8 cellular contexts compared by ENCODE assay signal in genomic region chr5:176388341-176389113, GRCh38. TPM values are rescaled to one million over a fixed set of nuclear protein-coding genes. Genes with fewer than 3 reads are reported as not detected.
DNase-seq lines count a peak whose midpoint lies in the region; ATAC-seq, FAIRE-seq and TF ChIP-seq lines count a peak whose summit lies in the region.

A gene with protein sequence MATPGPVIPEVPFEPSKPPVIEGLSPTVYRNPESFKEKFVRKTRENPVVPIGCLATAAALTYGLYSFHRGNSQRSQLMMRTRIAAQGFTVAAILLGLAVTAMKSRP (plus strand): TSS chr5:176388751. CDS start chr5:176388820, 69 bp downstream.
A gene with protein sequence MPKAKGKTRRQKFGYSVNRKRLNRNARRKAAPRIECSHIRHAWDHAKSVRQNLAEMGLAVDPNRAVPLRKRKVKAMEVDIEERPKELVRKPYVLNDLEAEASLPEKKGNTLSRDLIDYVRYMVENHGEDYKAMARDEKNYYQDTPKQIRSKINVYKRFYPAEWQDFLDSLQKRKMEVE (minus strand): TSS chr5:176388598. CDS start chr5:176388539, 59 bp downstream.

- H3K27me3 ChIP-seq in bronchial epithelial cell (ENCODE audit: control insufficient read depth, insufficient read depth, low read length), result no peaks in the 10 kb centered on the region
- H3K27me3 ChIP-seq in smooth muscle cell (ENCODE audit: low read depth), result no peaks in the 10 kb centered on the region

- H3K4me1 ChIP-seq in smooth muscle cell (ENCODE audit: low read depth), result peaks cover 14% of the 10 kb centered on the region

- WGBS in smooth muscle cell (ENCODE audit: low lambda C conversion rate), result under 1% methylated on average over 58 of the region's 59 CpGs

- peaks cover 27% of the 10 kb centered on the region for H3K36me3 ChIP-seq in bronchial epithelial cell (ENCODE audit: control insufficient read depth, insufficient read depth, low read length)
- peaks cover 4% of the 10 kb centered on the region for H3K36me3 ChIP-seq in smooth muscle cell (ENCODE audit: low read depth)

- peak within 1 kb of the TSS; percentile 78 for H3K9ac ChIP-seq in smooth muscle cell (ENCODE audit: low read depth)

- ATAC-seq in GM18907 (IDR thresholded peaks at IDR 0.05; ENCODE audit: unreplicated experiment), result peak; percentile 92
- ATAC-seq in HG03159 (IDR thresholded peaks at IDR 0.05; ENCODE audit: unreplicated experiment), result peak; percentile 89

- DNase-seq in AG04449 (ENCODE audit: low read depth, low spot score) (peak; percentile 92), NCI-H2227 treated with DMSO at 0.1 percent for 48 hours (lab: John Stamatoyannopoulos, UW) (peak; percentile 96), bronchial epithelial cell (ENCODE audit: low read depth) (peak; percentile 97), iPS-NIHi7 (ENCODE audit: extremely low spot score) (peak; percentile 96), smooth muscle cell (lab: John Stamatoyannopoulos, UW; ENCODE audit: unreplicated experiment) (peak; percentile 94)

- H3K9me3 ChIP-seq in smooth muscle cell (replicated peaks; ENCODE audit: low read depth), result no peaks in the 10 kb centered on the region

- peak within 1 kb of the TSS; percentile 99 for H3K4me2 ChIP-seq in smooth muscle cell

- H3F3A ChIP-seq in smooth muscle cell (ENCODE audit: low read depth), result no peaks in the 10 kb centered on the region

- H3K4me3 ChIP-seq in AG04449 (ENCODE audit: low read depth, low read length) (peak within 1 kb of the TSS; percentile 95), WI38 (ENCODE audit: low read depth, low read length) (peak within 1 kb of the TSS; percentile 84), bronchial epithelial cell (ENCODE audit: low read depth, low read length) (peak within 1 kb of the TSS; percentile 93), smooth muscle cell (peak within 1 kb of the TSS; percentile 64)

- POLR2A ChIA-PET in AG04449 (lab: Yijun Ruan, JAX), result interaction anchor here (0.6 to 1.0 kb wide), 4 partner anchors 12 to 149 kb away, joined by 3 to 4 read pairs (median 4); partner anchors contain the start of gene RNF44

- CTCF ChIA-PET in AG04449 (lab: Yijun Ruan, JAX), result interaction anchor here (1.1 to 2.2 kb wide), 2 partner anchors 20 to 28 kb away, joined by 4 to 7 read pairs; partner anchors contain the start of gene CLTB

- H3K27ac ChIP-seq in smooth muscle cell (ENCODE audit: low read depth), result peak within 1 kb of the TSS; percentile 81

- no peak for TF ChIP-seq CTCF in AG04449 (IDR thresholded peaks at IDR 0.05; ENCODE audit: insufficient read depth, low read length, missing control alignments)
- no peak for TF ChIP-seq CTCF in WI38 (IDR thresholded peaks at IDR 0.05; ENCODE audit: low read depth, low read length)
- TF ChIP-seq CTCF in bronchial epithelial cell (IDR thresholded peaks at IDR 0.05; ENCODE audit: insufficient read depth, low read length, severe bottlenecking), result no peak
- no peak for TF ChIP-seq CTCF in smooth muscle cell (IDR thresholded peaks at IDR 0.05; ENCODE audit: borderline replicate concordance, insufficient read depth, poor library complexity, severe bottlenecking)

- H4K20me1 ChIP-seq in smooth muscle cell (ENCODE audit: low read depth), result no peaks in the 10 kb centered on the region

- H2AFZ ChIP-seq in smooth muscle cell (ENCODE audit: low read depth), result no peak within 1 kb of the TSS

- peaks cover 29% of the 10 kb centered on the region for H3K79me2 ChIP-seq in smooth muscle cell (ENCODE audit: low read depth)

- peak; percentile 82 for FAIRE-seq in bronchial epithelial cell (lab: Jason Lieb, UNC)

RNA-seq across cellular contexts. Expression of the first gene that starts in this region (rescaled TPM):
- total RNA-seq in bronchial epithelial cell (20.8 and 22.7 TPM in 2 replicates), smooth muscle cell (94.5 and 108 TPM in 2 replicates)
- 135 and 140 TPM in 2 replicates for polyA plus RNA-seq in smooth muscle cell

RNA-seq across cellular contexts. Expression of the second gene that starts in this region (rescaled TPM):
- 29.3 and 36.1 TPM in 2 replicates for total RNA-seq in bronchial epithelial cell
- 10.7 and 17.2 TPM in 2 replicates for total RNA-seq in smooth muscle cell
- polyA plus RNA-seq in smooth muscle cell, result 27.9 and 52.4 TPM in 2 replicates

Comparison
In these comparisons a context has a peak if more than half of its experiments do, and no peak if none do; other contexts are left out.
1. Peak in every context shown above with its lines: DNase-seq, ATAC-seq, H3K4me3 ChIP-seq and H3K27ac ChIP-seq.